In genomic region chr2:5629510-5629909, GRCh38 we compare ENCODE assay signal across 8 cellular contexts.
DNase-seq lines count a peak whose midpoint lies in the region; ATAC-seq and TF ChIP-seq lines count a peak whose summit lies in the region.
"Not testable (repeated sequence)": the region's sequence is repeated elsewhere in the genome, so short reads cannot be mapped to it uniquely, and the experiment has no call there.

No MANE protein-coding gene starts in this region.

- not testable (repeated sequence) for H4K91ac ChIP-seq in neuronal stem cell (ENCODE audit: low read depth, low read length, poor library complexity)

- not testable (repeated sequence) for H3K18ac ChIP-seq in neuronal stem cell (ENCODE audit: low read length)

- not testable (repeated sequence) for H2BK12ac ChIP-seq in neuronal stem cell (ENCODE audit: low read length)

- 63 to 70% methylated on average over 5 to 11 of the region's 11 CpGs for WGBS in endodermal cell (ENCODE audit: insufficient coverage in 1 of 2, insufficient read length in 1 of 2), 2 experiments
- WGBS in neuronal stem cell (ENCODE audit: extremely low coverage in 2 of 2, insufficient read length in 2 of 2, insufficient replicate concordance in 1 of 2), 2 donors = no CpG with 5 or more reads among the region's 11 CpGs

- not testable (repeated sequence) for H3K4me2 ChIP-seq in DND-41 (ENCODE audit: insufficient read depth, low read length); neuronal stem cell (ENCODE audit: insufficient read depth, low read length, poor library complexity, severe bottlenecking); skeletal muscle satellite cell (ENCODE audit: low read length)

- H2BK120ac ChIP-seq in neuronal stem cell (ENCODE audit: low read depth, low read length) = not testable (repeated sequence)

- H3K9me3 Mint-ChIP-seq in endodermal cell, nephron progenitor cell: not testable (repeated sequence)

- not testable (repeated sequence) for H3K36me3 ChIP-seq in DND-41 (ENCODE audit: insufficient read depth, low read length); SJCRH30; endodermal cell (ENCODE audit: control insufficient read depth, insufficient read depth, low read length); neuronal stem cell (replicated peaks in 1 of 2; ENCODE audit: control insufficient read depth in 2 of 2, insufficient read depth in 2 of 2, low read length in 2 of 2); skeletal muscle satellite cell (ENCODE audit: insufficient read depth, low read length)

- peaks cover 15% of the 10 kb centered on the region for H3K4me1 ChIP-seq in DND-41 (ENCODE audit: insufficient read depth, low read length)
- peaks cover 30% of the 10 kb centered on the region for H3K4me1 ChIP-seq in SJCRH30
- not testable (repeated sequence) for H3K4me1 ChIP-seq in endodermal cell (ENCODE audit: control insufficient read depth, insufficient read depth, low read length); neuronal stem cell (ENCODE audit: control insufficient read depth in 2 of 2, insufficient read depth in 1 of 2, low read depth in 1 of 2, low read length in 2 of 2); skeletal muscle satellite cell (ENCODE audit: control insufficient read depth, insufficient read depth, low read length)

- ATAC-seq in DND-41 (ENCODE audit: insufficient read depth, low read depth) = not testable (repeated sequence)

- H2AK5ac ChIP-seq in neuronal stem cell (ENCODE audit: low read depth, low read length) = not testable (repeated sequence)

- H4K20me1 ChIP-seq in DND-41 (ENCODE audit: insufficient read depth, low read length) = not testable (repeated sequence)

- not testable (repeated sequence) for H3K36me3 Mint-ChIP-seq in endodermal cell (ENCODE audit: low read depth); nephron progenitor cell (ENCODE audit: low read depth)

- H3K14ac ChIP-seq in neuronal stem cell (ENCODE audit: low read length) = not testable (repeated sequence)

- DNase-seq in DND-41 (peak; percentile 30), NCI-H146 (lab: John Stamatoyannopoulos, UW) (peak; percentile 38), SJCRH30 (peak in 1 of 2 experiments; percentile 59), endodermal cell (peak; percentile 53), myocyte (ENCODE audit: low read depth) (peak; percentile 37)
- DNase-seq in nephron progenitor cell; neuronal stem cell (ENCODE audit: low spot score): not testable (repeated sequence)

- not testable (repeated sequence) for H3K9me3 ChIP-seq in DND-41 (ENCODE audit: insufficient read depth, low read length, severe bottlenecking); SJCRH30 (replicated peaks); endodermal cell (ENCODE audit: control insufficient read depth, low read length); neuronal stem cell (replicated peaks in 1 of 2; ENCODE audit: control insufficient read depth in 2 of 2, insufficient read depth in 1 of 2, low read depth in 1 of 2, low read length in 2 of 2); skeletal muscle satellite cell (replicated peaks; ENCODE audit: low read length)

- not testable (repeated sequence) for H3K23ac ChIP-seq in neuronal stem cell (ENCODE audit: low read depth, low read length, poor library complexity)

- TF ChIP-seq CTCF in DND-41 (IDR thresholded peaks at IDR 0.05; ENCODE audit: borderline replicate concordance, extremely low read depth, low read length, poor library complexity, severe bottlenecking); endodermal cell (conservative IDR thresholded peaks at IDR 0.05); nephron progenitor cell (IDR thresholded peaks at IDR 0.05): not testable (repeated sequence)

- H3K4ac ChIP-seq in neuronal stem cell (ENCODE audit: low read length) = not testable (repeated sequence)

- H3K27me3 Mint-ChIP-seq in endodermal cell (ENCODE audit: insufficient read depth); nephron progenitor cell (ENCODE audit: low read depth, poor library complexity): not testable (repeated sequence)

- H3K27me3 ChIP-seq in DND-41 (ENCODE audit: insufficient read depth, low read length, poor library complexity); SJCRH30; endodermal cell (ENCODE audit: control insufficient read depth, insufficient read depth, low read length, poor library complexity, severe bottlenecking); neuronal stem cell (ENCODE audit: control insufficient read depth in 3 of 3, insufficient read depth in 3 of 3, low read depth in 1 of 3, low read length in 3 of 3); skeletal muscle satellite cell (ENCODE audit: control insufficient read depth, insufficient read depth, low read length): not testable (repeated sequence)

- H3K4me3 ChIP-seq in DND-41 (ENCODE audit: low read depth in 1 of 2, low read length in 2 of 2); SJCRH30; endodermal cell (ENCODE audit: low read length); neuronal stem cell (ENCODE audit: low read length in 2 of 2); skeletal muscle satellite cell (ENCODE audit: low read length): not testable (repeated sequence)

- H3K27ac ChIP-seq in DND-41 (ENCODE audit: low read length) (peak overlapping the region; percentile 62; the same call in 1 of the 2 replicates), SJCRH30 (peak overlapping the region; percentile 93), endodermal cell (ENCODE audit: low read depth, low read length) (peak overlapping the region; percentile 53)
- not testable (repeated sequence) for H3K27ac ChIP-seq in neuronal stem cell (replicated peaks; ENCODE audit: low read length)

- H3K9ac ChIP-seq in DND-41 (ENCODE audit: low read depth, low read length) (0 out of 2 replicates have a peak overlapping the region, but pooled peaks have one; percentile 15), skeletal muscle satellite cell (ENCODE audit: low read depth, low read length) (peak overlapping the region; percentile 60)
- not testable (repeated sequence) for H3K9ac ChIP-seq in endodermal cell (ENCODE audit: extremely low read depth, low read length, poor library complexity, severe bottlenecking); neuronal stem cell (ENCODE audit: low read depth, low read length, poor library complexity)

- H3K79me2 ChIP-seq in DND-41 (ENCODE audit: insufficient read depth, low read length) = not testable (repeated sequence)

- H2BK15ac ChIP-seq in neuronal stem cell (ENCODE audit: low read length) = peak overlapping the region; percentile 81

- H2AFZ ChIP-seq in DND-41 (ENCODE audit: low read depth, low read length) (peak overlapping the region; percentile 8; the same call in 1 of the 2 replicates), neuronal stem cell (ENCODE audit: low read length) (peak overlapping the region; percentile 58)

- H3K4me1 Mint-ChIP-seq in endodermal cell = peaks cover 19% of the 10 kb centered on the region
- H3K4me1 Mint-ChIP-seq in nephron progenitor cell = peaks cover 15% of the 10 kb centered on the region

- peak overlapping the region; percentile 43 for H4K8ac ChIP-seq in neuronal stem cell (ENCODE audit: low read depth, low read length)

- H2BK5ac ChIP-seq in neuronal stem cell (ENCODE audit: low read length) = not testable (repeated sequence)

- H3K27ac Mint-ChIP-seq in endodermal cell = not testable (repeated sequence)
- peak overlapping the region; percentile 78 for H3K27ac Mint-ChIP-seq in nephron progenitor cell

- not testable (repeated sequence) for H3K4me3 Mint-ChIP-seq in endodermal cell, nephron progenitor cell

- not testable (repeated sequence) for H3K79me1 ChIP-seq in neuronal stem cell (ENCODE audit: low read depth, low read length)
